In genomic region chr21:39451332-39452206, GRCh38 we compare ENCODE assay signal across 11 cellular contexts. TPM values are rescaled to one million over a fixed set of nuclear protein-coding genes. Genes with fewer than 3 reads are reported as not detected.
DNase-seq lines count a peak whose midpoint lies in the region; ATAC-seq and TF ChIP-seq lines count a peak whose summit lies in the region.
"Had no signal": no experiment of that assay in that cellular context is flagged by ENCODE, and none has a peak within 500 bp of the region (broad histone marks: within the 10 kb centered on the region; RNA-seq: fewer than 3 reads in every experiment).

Gene SH3BGR (plus strand): TSS chr21:39451970. CDS start chr21:39452097, 127 bp downstream.

- H3K9me3 ChIP-seq in left ventricle myocardium inferior (replicated peaks) (no peaks in the 10 kb centered on the region), osteoblast (ENCODE audit: low read depth, low read length) (no peaks in the 10 kb centered on the region)

- H2AFZ ChIP-seq in osteoblast (ENCODE audit: low read length): peak within 1 kb of the TSS; percentile 44

- in situ Hi-C loops in G401 (cut with HindIII; ENCODE audit: low sequenced_read_pairs): no loop called here

- peak within 1 kb of the TSS; percentile 57 for H3K4me2 ChIP-seq in osteoblast (ENCODE audit: insufficient read depth, low read length)

- H3K4me1 ChIP-seq in left ventricle myocardium inferior (peaks cover 54% of the 10 kb centered on the region), osteoblast (ENCODE audit: insufficient read depth, low read length) (no peaks in the 10 kb centered on the region)

- DNase-seq in G401 (ENCODE audit: low spot score) (peak; percentile 85), left ventricle myocardium inferior (peak; percentile 73), osteoblast (ENCODE audit: insufficient read length, low spot score, missing footprints) (peak; percentile 62), NCI-H748 (lab: John Stamatoyannopoulos, UW; ENCODE audit: unreplicated experiment) (no peak), T-helper 2 cell (no peak), HK-2 (ENCODE audit: unreplicated experiment) (no peak)
- DNase-seq: activated CD8-positive, alpha-beta T cell treated with anti-CD3 and anti-CD28 coated beads, Interleukin-2, amount 10 ng/mL, durations not matched to agents 7 days and 5 days; DMS79; NCI-H1092 treated with DMSO at 0.1 percent for 48 hours had no signal

- H3K27me3 ChIP-seq in left ventricle myocardium inferior (ENCODE audit: low read depth): no peaks in the 10 kb centered on the region
- H3K27me3 ChIP-seq in osteoblast (ENCODE audit: insufficient read depth, low read length): peaks cover 8% of the 10 kb centered on the region

- H3K79me2 ChIP-seq in osteoblast (ENCODE audit: insufficient read depth, low read length): no peaks in the 10 kb centered on the region

- ATAC-seq in HG02642 (IDR thresholded peaks at IDR 0.05; ENCODE audit: poor library complexity, unreplicated experiment): no peak
- ATAC-seq: activated CD8-positive, alpha-beta T cell treated with anti-CD3 and anti-CD28 coated beads, Interleukin-2, amount 10 ng/mL, durations not matched to agents 7 days and 5 days had no signal

- H3K36me3 ChIP-seq in left ventricle myocardium inferior: no peaks in the 10 kb centered on the region
- H3K36me3 ChIP-seq in osteoblast (ENCODE audit: insufficient read depth, low read length): no peaks in the 10 kb centered on the region

- TF ChIP-seq CTCF in left ventricle myocardium inferior (IDR thresholded peaks at IDR 0.05; ENCODE audit: borderline replicate concordance) (no peak), osteoblast (IDR thresholded peaks at IDR 0.05; ENCODE audit: extremely low read depth, low read depth, low read length) (no peak)

- H3K27ac ChIP-seq in angular gyrus (ENCODE audit: low read depth, low read length) (peak within 1 kb of the TSS; percentile 95), left ventricle myocardium inferior (replicated peaks) (peak within 1 kb of the TSS; percentile 87), osteoblast (ENCODE audit: low read depth, low read length) (no peak within 1 kb of the TSS)

- intact Hi-C loops in left ventricle myocardium inferior (cut with micrococcal nuclease): no loop called here

- H3K4me3 ChIP-seq in left ventricle myocardium inferior (peak within 1 kb of the TSS; percentile 65), osteoblast (ENCODE audit: insufficient read depth, low read length) (peak within 1 kb of the TSS; percentile 38)

- no peaks in the 10 kb centered on the region for H4K20me1 ChIP-seq in osteoblast (ENCODE audit: insufficient read depth, low read length)

RNA-seq across cellular contexts. Expression of gene SH3BGR, which starts in this region (rescaled TPM):
- total RNA-seq in G401 (2014; rRNA removed; shearing (Covaris generic)): 0.86 and 2.2 TPM in 2 replicates
- total RNA-seq in left ventricle myocardium inferior (103 TPM), osteoblast (1.4 and 2.1 TPM in 2 replicates)

Comparison
In these comparisons a context has a peak if more than half of its experiments do, and no peak if none do; other contexts are left out.
1. RNA of gene SH3BGR (total RNA-seq): 103 TPM in left ventricle myocardium inferior (single experiment); 0.86 to 2.2 TPM in G401 and 1.4 to 2.1 TPM in osteoblast; every median in the first group is over 10 times any median in the second.
2. DNase-seq: peak in G401 (single experiment), left ventricle myocardium inferior (single experiment) and osteoblast (single experiment); none in NCI-H748 (single experiment), T-helper 2 cell (0 of 5) and HK-2 (single experiment).